In genomic region chr14:65268594-65268993, GRCh38 we compare ENCODE assay signal across 1 cellular context.
TF ChIP-seq lines count a peak whose summit lies in the region.

No MANE protein-coding gene starts in this region.

TF ChIP-seq in HepG2, 621 proteins besides CTCF, POLR2A, EP300 and RAD21 (continued from another document):
- TF ChIP-seq PAXIP1 (CRISPR knock-in tag; conservative IDR thresholded peaks at IDR 0.05), result 0 out of 2 replicates have a peak, but pooled peaks have one; percentile 31
- TF ChIP-seq JUN (CRISPR knock-in tag; IDR thresholded peaks at IDR 0.05), result no peak
- 0 out of 2 replicates have a peak, but pooled peaks have one; percentile 33 for TF ChIP-seq ZBTB7B (CRISPR knock-in tag; IDR thresholded peaks at IDR 0.05)
- TF ChIP-seq CEBPG (CRISPR knock-in tag; IDR thresholded peaks at IDR 0.05), result peak; percentile 35; the same call in 1 of the 2 replicates
- TF ChIP-seq TCF7L2 (IDR thresholded peaks at IDR 0.05; ENCODE audit: low read depth, low read length), result no peak
- no peak for TF ChIP-seq NR2C2 (CRISPR knock-in tag; IDR thresholded peaks at IDR 0.05; ENCODE audit: borderline replicate concordance)
- TF ChIP-seq, protein P1, sequence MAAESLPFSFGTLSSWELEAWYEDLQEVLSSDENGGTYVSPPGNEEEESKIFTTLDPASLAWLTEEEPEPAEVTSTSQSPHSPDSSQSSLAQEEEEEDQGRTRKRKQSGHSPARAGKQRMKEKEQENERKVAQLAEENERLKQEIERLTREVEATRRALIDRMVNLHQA (CRISPR knock-in tag; IDR thresholded peaks at IDR 0.05), result no peak
